ENCODE assay signal across 16 cellular contexts in the genomic region with DNA sequence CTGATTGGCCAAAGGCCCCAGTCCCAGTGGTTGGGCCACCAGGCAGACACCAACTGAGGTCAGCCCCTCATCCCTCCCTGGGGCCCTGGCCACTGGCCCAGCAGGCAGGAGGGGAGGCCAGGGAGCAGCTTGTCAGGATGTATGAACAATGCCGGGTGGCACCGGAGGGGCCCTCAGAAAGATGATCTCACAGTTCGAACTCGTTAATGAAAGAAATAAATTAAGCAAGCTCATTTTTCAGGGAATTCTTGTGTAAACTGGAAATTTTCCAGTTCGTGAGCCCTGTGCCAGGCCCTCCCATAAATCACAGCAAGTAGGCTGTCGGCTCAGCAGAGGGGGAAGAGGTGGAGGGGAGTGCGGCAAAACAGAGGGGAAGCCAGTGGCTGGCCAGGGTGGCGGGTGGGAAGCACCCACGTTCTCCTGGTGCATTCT.
A peak's percentile ranks its signal among the peaks of the same experiment; 100 is the strongest.
DNase-seq lines count a peak whose midpoint lies in the region; ATAC-seq and TF ChIP-seq lines count a peak whose summit lies in the region.
"Had no signal": no experiment of that assay in that cellular context is flagged by ENCODE, and none has a peak within 500 bp of the region (broad histone marks: within the 10 kb centered on the region; RNA-seq: fewer than 3 reads in every experiment).

No MANE protein-coding gene starts in this region.

- H3K9me3 ChIP-seq in RWPE2 (ENCODE audit: severe bottlenecking) (no peaks in the 10 kb centered on the region), aorta (ENCODE audit: control insufficient read depth, low read length) (peaks cover 3% of the 10 kb centered on the region), osteoblast (ENCODE audit: low read depth, low read length) (no peaks in the 10 kb centered on the region)
- H3K9me3 ChIP-seq: HAP-1, neutrophil had no signal

- no peaks in the 10 kb centered on the region for H3K79me2 ChIP-seq in osteoblast (ENCODE audit: insufficient read depth, low read length)

- no peak overlapping the region for H3K4me2 ChIP-seq in osteoblast (ENCODE audit: insufficient read depth, low read length)
- H3K4me2 ChIP-seq: KMS-11 had no signal

- H4K20me1 ChIP-seq in osteoblast (ENCODE audit: insufficient read depth, low read length), result no peaks in the 10 kb centered on the region

- H3K27me3 ChIP-seq in RWPE2 (ENCODE audit: insufficient read depth, poor library complexity, severe bottlenecking) (no peaks in the 10 kb centered on the region), aorta (ENCODE audit: control insufficient read depth in 1 of 2, insufficient read depth in 2 of 2, low read length in 1 of 2) (no peaks in the 10 kb centered on the region), osteoblast (ENCODE audit: insufficient read depth, low read length) (no peaks in the 10 kb centered on the region)
- H3K27me3 ChIP-seq: neutrophil had no signal

- ATAC-seq in Right ventricle myocardium superior (ENCODE audit: poor library complexity) (no peak), Right ventricle myocardium inferior (no peak), RWPE2 (ENCODE audit: low read depth) (peak; percentile 44; the same call in 1 of the 3 replicates), aorta (ENCODE audit: low FRiP score) (peak; percentile 67)

- TF ChIP-seq CTCF in RWPE2 (IDR thresholded peaks at IDR 0.05; ENCODE audit: poor library complexity, severe bottlenecking) (no peak), osteoblast (IDR thresholded peaks at IDR 0.05; ENCODE audit: extremely low read depth, low read depth, low read length) (no peak)

- H3K4me1 ChIP-seq in RWPE2 (ENCODE audit: insufficient read depth, poor library complexity, severe bottlenecking) (no peaks in the 10 kb centered on the region), aorta (ENCODE audit: control insufficient read depth in 1 of 2, insufficient read depth in 2 of 2, low read length in 2 of 2) (no peaks in the 10 kb centered on the region), osteoblast (ENCODE audit: insufficient read depth, low read length) (no peaks in the 10 kb centered on the region)
- H3K4me1 ChIP-seq: HAP-1 had no signal

- H3K36me3 ChIP-seq in RWPE2 (ENCODE audit: low read depth), result no peaks in the 10 kb centered on the region
- no peaks in the 10 kb centered on the region for H3K36me3 ChIP-seq in aorta (ENCODE audit: control insufficient read depth in 1 of 2, insufficient read depth in 2 of 2, low read length in 1 of 2)
- no peaks in the 10 kb centered on the region for H3K36me3 ChIP-seq in osteoblast (ENCODE audit: insufficient read depth, low read length)
- H3K36me3 ChIP-seq: HAP-1, neutrophil had no signal

- in situ Hi-C loops in ACHN (cut with HindIII; ENCODE audit: low pct_ligation_motif_present, low pct_unique_long_range_greater_than_20kb, low sequenced_read_pairs), result no loop called here

- peak; percentile 51 for DNase-seq in Right ventricle myocardium superior
- DNase-seq in Right ventricle myocardium inferior (ENCODE audit: missing footprints), result no peak
- DNase-seq in RWPE2 (ENCODE audit: low spot score), result no peak
- peak; percentile 9 for DNase-seq in kidney tubule cell (ENCODE audit: low spot score)
- DNase-seq in aorta, result no peak
- DNase-seq in ACHN, result no peak
- DNase-seq in osteoblast (ENCODE audit: insufficient read length, low spot score, missing footprints), result no peak
- no peak for DNase-seq in NCI-H1930 (lab: John Stamatoyannopoulos, UW)
- DNase-seq: activated CD4-positive, CD25-positive, alpha-beta regulatory T cell treated with anti-CD3 and anti-CD28 coated beads, Interleukin-2, amount 50 U/mL, for 72 hours; activated T-cell treated with anti-CD3 and anti-CD28 coated beads for 4 hours; mesenchymal stem cell; NCI-H2107 had no signal

- WGBS in aorta, 2 donors, result 5 to 16% methylated on average over 9 of the region's 9 CpGs

- intact Hi-C loops in Right ventricle myocardium superior (cut with DNase I) (no loop called here), Right ventricle myocardium inferior (cut with DNase I) (no loop called here), aorta (cut with DNase I) (no loop called here)

- no peak overlapping the region for H3K27ac ChIP-seq in RWPE2 (ENCODE audit: poor library complexity, severe bottlenecking)
- no peak overlapping the region for H3K27ac ChIP-seq in aorta (ENCODE audit: low read depth in 1 of 2, low read length in 2 of 2)
- H3K27ac ChIP-seq in osteoblast (ENCODE audit: low read depth, low read length), result no peak overlapping the region
- H3K27ac ChIP-seq: coronary artery, KMS-11, neutrophil had no signal

- H3K4me3 ChIP-seq in RWPE2 (ENCODE audit: severe bottlenecking) (no peak overlapping the region), aorta (ENCODE audit: low read length in 2 of 2) (no peak overlapping the region), osteoblast (ENCODE audit: insufficient read depth, low read length) (no peak overlapping the region)
- H3K4me3 ChIP-seq: coronary artery, HAP-1 had no signal

- no peak overlapping the region for H2AFZ ChIP-seq in osteoblast (ENCODE audit: low read length)

Comparison
In these comparisons a context has a peak if more than half of its experiments do, and no peak if none do; other contexts are left out.
1. DNase-seq: peak in Right ventricle myocardium superior (single experiment) and kidney tubule cell (single experiment); none in Right ventricle myocardium inferior (single experiment), RWPE2 (single experiment), aorta (0 of 2), ACHN (single experiment), osteoblast (single experiment) and NCI-H1930 (0 of 2).
2. ATAC-seq: peak in RWPE2 (single experiment) and aorta (single experiment); none in Right ventricle myocardium superior (single experiment) and Right ventricle myocardium inferior (single experiment).